ENCODE assay signal across 24 cellular contexts in genomic region chr17:5821813-5822212, GRCh38.
"Had no signal": no experiment of that assay in that cellular context is flagged by ENCODE, and none has a peak within 500 bp of the region (broad histone marks: within the 10 kb centered on the region; RNA-seq: fewer than 3 reads in every experiment).

No MANE protein-coding gene starts in this region.

- DNase-seq: activated CD4-positive, alpha-beta T cell treated with anti-CD3 and anti-CD28 coated beads, Interleukin-2, amount 50 U/mL, for 1 hour; activated CD8-positive, alpha-beta T cell treated with anti-CD3 and anti-CD28 coated beads, Interleukin-2, amount 10 ng/mL, durations not matched to agents 7 days and 5 days; activated gamma-delta T cell; activated naive CD4-positive, alpha-beta T cell treated with anti-CD3 and anti-CD28 coated beads, Interleukin-2, amount 50 U/mL, for 16 hours; activated naive CD8-positive, alpha-beta T cell treated with anti-CD3 and anti-CD28 coated beads, Interleukin-2, amount 50 U/mL, for 24 hours; effector CD4-positive, alpha-beta T cell; erythroblast; gastrocnemius medialis; hippocampal formation; left ventricle myocardium inferior; nucleus accumbens; stimulated activated CD4-positive, alpha-beta T cell treated with anti-CD3 and anti-CD28 coated beads, Interleukin-4, amount 100 ng/mL, for 1 hour; stimulated activated naive CD4-positive, alpha-beta T cell; T-cell; upper lobe of left lung had no signal

- H3K4me1 ChIP-seq: gastrocnemius medialis, left ventricle myocardium inferior, upper lobe of left lung had no signal

- H3K9me3 Mint-ChIP-seq: activated naive CD8-positive, alpha-beta T cell treated with anti-CD3 and anti-CD28 coated beads, Interleukin-2, amount 50 U/mL, for 24 hours; activated T-helper 1 cell treated with anti-CD3 and anti-CD28 coated beads, Interleukin-12 subunit alpha, Interleukin-12 subunit beta, Interleukin-2, Interleukin-4 antibody, amounts not matched to agents 30 ng/mL and 10 ng/mL and 1 ng/mL, durations not matched to agents 14 hours and 24 hours and 36 hours; T-helper 2 cell treated with Interferon-gamma antibody and Interleukin-4, amounts not matched to agents 5 μg/mL and 100 μg/mL, for 36 hours had no signal

- H3K27me3 ChIP-seq: cardiac muscle cell, gastrocnemius medialis, upper lobe of left lung had no signal

- ATAC-seq: activated CD4-positive, CD25-positive, alpha-beta regulatory T cell treated with anti-CD3 and anti-CD28 coated beads, Interleukin-2, amount 50 U/mL, for 24 hours; activated CD8-positive, alpha-beta T cell treated with anti-CD3 and anti-CD28 coated beads, Interleukin-2, amount 10 ng/mL, durations not matched to agents 7 days and 5 days; gastrocnemius medialis; sciatic nerve; T-cell had no signal

- H3K9me3 ChIP-seq: gastrocnemius medialis, left ventricle myocardium inferior, thoracic aorta, upper lobe of left lung had no signal

- H3K27ac ChIP-seq: cardiac muscle cell, gastrocnemius medialis, left ventricle myocardium inferior, upper lobe of left lung, VCaP had no signal

- H3K36me3 ChIP-seq: cardiac muscle cell, gastrocnemius medialis, left ventricle myocardium inferior, thoracic aorta, upper lobe of left lung had no signal

- H3K4me2 ChIP-seq: smooth muscle cell had no signal

- H3K4me3 Mint-ChIP-seq: activated CD8-positive, alpha-beta T cell treated with anti-CD3 and anti-CD28 coated beads, Interleukin-2, amount 10 ng/mL, durations not matched to agents 7 days and 5 days; activated naive CD8-positive, alpha-beta T cell treated with anti-CD3 and anti-CD28 coated beads, Interleukin-2, amount 50 U/mL, for 24 hours; activated T-helper 1 cell treated with anti-CD3 and anti-CD28 coated beads, Interleukin-12 subunit alpha, Interleukin-12 subunit beta, Interleukin-2, Interleukin-4 antibody, amounts not matched to agents 30 ng/mL and 10 ng/mL and 1 ng/mL, durations not matched to agents 14 hours and 24 hours and 36 hours; dendritic cell treated with granulocyte-macrophage colony-stimulating factor and Interleukin-4, amounts not matched to agents 40 ng/mL and 50 ng/mL, for 4 days; T-cell; T-helper 2 cell treated with Interferon-gamma antibody and Interleukin-4, amounts not matched to agents 5 μg/mL and 100 μg/mL, for 36 hours had no signal

- H3K27ac Mint-ChIP-seq: activated CD8-positive, alpha-beta T cell treated with anti-CD3 and anti-CD28 coated beads, Interleukin-2, amount 10 ng/mL, durations not matched to agents 7 days and 5 days; activated naive CD8-positive, alpha-beta T cell treated with anti-CD3 and anti-CD28 coated beads, Interleukin-2, amount 50 U/mL, for 24 hours; activated T-helper 1 cell treated with anti-CD3 and anti-CD28 coated beads, Interleukin-12 subunit alpha, Interleukin-12 subunit beta, Interleukin-2, Interleukin-4 antibody, amounts not matched to agents 30 ng/mL and 10 ng/mL and 1 ng/mL, durations not matched to agents 14 hours and 24 hours and 36 hours; dendritic cell treated with granulocyte-macrophage colony-stimulating factor and Interleukin-4, amounts not matched to agents 40 ng/mL and 50 ng/mL, for 4 days; T-cell; T-helper 2 cell treated with Interferon-gamma antibody and Interleukin-4, amounts not matched to agents 5 μg/mL and 100 μg/mL, for 36 hours had no signal

- H3K4me1 Mint-ChIP-seq: T-cell had no signal

- H3K4me3 ChIP-seq: cardiac muscle cell, gastrocnemius medialis, left ventricle myocardium inferior, smooth muscle cell, thoracic aorta, upper lobe of left lung had no signal

- H3K36me3 Mint-ChIP-seq: T-cell had no signal
